In genomic region chr19:55005684-55006488, GRCh38 we compare ENCODE assay signal across 9 cellular contexts. TPM values are rescaled to one million over a fixed set of nuclear protein-coding genes. Genes with fewer than 3 reads are reported as not detected.
DNase-seq lines count a peak whose midpoint lies in the region; ATAC-seq and TF ChIP-seq lines count a peak whose summit lies in the region.
"Had no signal": no experiment of that assay in that cellular context is flagged by ENCODE, and none has a peak within 500 bp of the region (broad histone marks: within the 10 kb centered on the region; RNA-seq: fewer than 3 reads in every experiment).

No MANE protein-coding gene starts in this region.

- peak; percentile 94 for ATAC-seq in HG03354 (IDR thresholded peaks at IDR 0.05; ENCODE audit: poor library complexity, severe bottlenecking, unreplicated experiment)

- CTCF ChIA-PET in GM10248 (lab: Yijun Ruan, JAX): no interaction called here

- no peak for TF ChIP-seq CTCF in GM10248 (IDR thresholded peaks at IDR 0.05; ENCODE audit: control extremely low read depth, extremely low read depth, low read depth, missing control alignments)

- POLR2A ChIA-PET in GM10248 (lab: Yijun Ruan, JAX): no interaction called here

- DNase-seq in GM10248 (ENCODE audit: extremely low spot score) (peak; percentile 83), OCI-M2 (lab: John Stamatoyannopoulos, UW; ENCODE audit: unreplicated experiment) (peak; percentile 93), glomerular endothelial cell (ENCODE audit: extremely low read depth, low read depth, low spot score) (peak; percentile 14), retina (peak; percentile 36), putamen (ENCODE audit: low spot score) (no peak), HuH-7 (ENCODE audit: low spot score) (no peak)
- peak; percentile 54 for DNase-seq in activated T-cell treated with anti-CD3 and anti-CD28 coated beads, Interleukin-2, amount 50 U/mL, for 1 hour

RNA-seq across cellular contexts. Expression of gene GP6, which starts 32.2 kb away (rescaled TPM):
- total RNA-seq in glomerular endothelial cell: not detected in 2 replicates

RNA-seq across cellular contexts. Expression of gene NLRP2, which starts 39.7 kb away (rescaled TPM):
- total RNA-seq in glomerular endothelial cell: 12.3 and 15.1 TPM in 2 replicates

RNA-seq across cellular contexts. Expression of gene RDH13, which starts 57.1 kb away (rescaled TPM):
- 7.5 and 13.1 TPM in 2 replicates for total RNA-seq in glomerular endothelial cell

RNA-seq across cellular contexts. Expression of gene NLRP7, which starts 58.6 kb away (rescaled TPM):
- not detected in 2 replicates for total RNA-seq in glomerular endothelial cell
- total RNA-seq: T-helper 2 cell treated with Interferon-gamma antibody and Interleukin-4, amounts not matched to agents 100 ng/mL and 5 ng/mL, for 36 hours had no signal

Comparison
In these comparisons a context has a peak if more than half of its experiments do, and no peak if none do; other contexts are left out.
1. DNase-seq: peak in GM10248 (single experiment), OCI-M2 (single experiment), activated T-cell treated with anti-CD3 and anti-CD28 coated beads, Interleukin-2, amount 50 U/mL, for 1 hour (single experiment), glomerular endothelial cell (single experiment) and retina (single experiment); none in putamen (single experiment) and HuH-7 (single experiment).